ENCODE assay signal across 1 cellular context in the genomic region with DNA sequence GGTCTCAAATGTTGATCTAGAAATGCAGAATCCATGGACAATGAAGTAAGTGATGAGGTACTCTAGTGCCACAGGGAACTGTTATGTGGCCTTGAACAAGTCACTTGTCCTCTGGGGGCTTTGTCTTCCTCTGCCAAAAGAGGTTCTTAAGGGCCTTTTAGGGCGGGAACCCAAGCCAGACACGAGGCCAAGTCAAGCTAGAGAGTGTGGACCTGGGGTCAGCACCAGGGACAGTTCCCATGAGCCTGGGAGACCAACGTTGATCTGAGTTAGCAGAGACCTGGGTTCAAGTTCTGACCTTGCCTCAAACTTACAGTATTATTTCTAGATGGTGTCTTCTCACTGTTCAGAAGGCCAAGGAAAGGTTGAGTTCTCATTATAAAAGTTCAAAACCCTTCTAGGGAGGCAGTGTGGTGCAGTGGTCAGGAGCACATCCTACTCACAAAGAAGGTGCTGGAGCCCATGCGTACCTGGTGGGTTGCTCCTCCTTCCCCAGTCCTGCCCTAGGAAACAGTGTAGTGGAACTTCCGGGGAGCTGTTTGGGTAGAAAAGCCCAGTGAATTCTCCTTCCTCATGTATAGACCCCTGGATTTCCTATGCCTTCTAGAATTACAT.
TF ChIP-seq lines count a peak whose summit lies in the region.

No MANE protein-coding gene starts in this region.

TF ChIP-seq in GM23338, 12 proteins besides CTCF, POLR2A, EP300 and RAD21 (continued from another document):
- TF ChIP-seq ZNF462 (CRISPR knock-in tag; IDR thresholded peaks at IDR 0.05) (no peak), POLR2AphosphoS5 (IDR thresholded peaks at IDR 0.05; ENCODE audit: low read depth) (no peak)
- TF ChIP-seq, protein P1, sequence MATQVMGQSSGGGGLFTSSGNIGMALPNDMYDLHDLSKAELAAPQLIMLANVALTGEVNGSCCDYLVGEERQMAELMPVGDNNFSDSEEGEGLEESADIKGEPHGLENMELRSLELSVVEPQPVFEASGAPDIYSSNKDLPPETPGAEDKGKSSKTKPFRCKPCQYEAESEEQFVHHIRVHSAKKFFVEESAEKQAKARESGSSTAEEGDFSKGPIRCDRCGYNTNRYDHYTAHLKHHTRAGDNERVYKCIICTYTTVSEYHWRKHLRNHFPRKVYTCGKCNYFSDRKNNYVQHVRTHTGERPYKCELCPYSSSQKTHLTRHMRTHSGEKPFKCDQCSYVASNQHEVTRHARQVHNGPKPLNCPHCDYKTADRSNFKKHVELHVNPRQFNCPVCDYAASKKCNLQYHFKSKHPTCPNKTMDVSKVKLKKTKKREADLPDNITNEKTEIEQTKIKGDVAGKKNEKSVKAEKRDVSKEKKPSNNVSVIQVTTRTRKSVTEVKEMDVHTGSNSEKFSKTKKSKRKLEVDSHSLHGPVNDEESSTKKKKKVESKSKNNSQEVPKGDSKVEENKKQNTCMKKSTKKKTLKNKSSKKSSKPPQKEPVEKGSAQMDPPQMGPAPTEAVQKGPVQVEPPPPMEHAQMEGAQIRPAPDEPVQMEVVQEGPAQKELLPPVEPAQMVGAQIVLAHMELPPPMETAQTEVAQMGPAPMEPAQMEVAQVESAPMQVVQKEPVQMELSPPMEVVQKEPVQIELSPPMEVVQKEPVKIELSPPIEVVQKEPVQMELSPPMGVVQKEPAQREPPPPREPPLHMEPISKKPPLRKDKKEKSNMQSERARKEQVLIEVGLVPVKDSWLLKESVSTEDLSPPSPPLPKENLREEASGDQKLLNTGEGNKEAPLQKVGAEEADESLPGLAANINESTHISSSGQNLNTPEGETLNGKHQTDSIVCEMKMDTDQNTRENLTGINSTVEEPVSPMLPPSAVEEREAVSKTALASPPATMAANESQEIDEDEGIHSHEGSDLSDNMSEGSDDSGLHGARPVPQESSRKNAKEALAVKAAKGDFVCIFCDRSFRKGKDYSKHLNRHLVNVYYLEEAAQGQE (IDR thresholded peaks at IDR 0.05; ENCODE audit: unreplicated experiment) = peak; percentile 88
